In genomic region chr12:96421014-96421413, GRCh38 we compare ENCODE assay signal across 9 cellular contexts. TPM values are rescaled to one million over a fixed set of nuclear protein-coding genes. Genes with fewer than 3 reads are reported as not detected.
DNase-seq lines count a peak whose midpoint lies in the region; ATAC-seq and TF ChIP-seq lines count a peak whose summit lies in the region.
"Had no signal": no experiment of that assay in that cellular context is flagged by ENCODE, and none has a peak within 500 bp of the region (broad histone marks: within the 10 kb centered on the region; RNA-seq: fewer than 3 reads in every experiment).

No MANE protein-coding gene starts in this region.

- no peaks in the 10 kb centered on the region for H3K9me3 Mint-ChIP-seq in activated T-helper 2 cell treated with anti-CD3 and anti-CD28 coated beads, Interferon-gamma antibody, Interleukin-2, Interleukin-4, amounts not matched to agents 10 μg/mL and 5 μg/mL and 100 μg/mL, durations not matched to agents 14 hours and 24 hours and 36 hours
- H3K9me3 Mint-ChIP-seq in memory B cell: no peaks in the 10 kb centered on the region

- intact Hi-C loops in left ventricle myocardium inferior (cut with micrococcal nuclease): no loop called here
- intact Hi-C loops in Right ventricle myocardium superior (cut with DNase I): no loop called here
- intact Hi-C loops in activated T-helper 2 cell treated with anti-CD3 and anti-CD28 coated beads, Interferon-gamma antibody, Interleukin-2, Interleukin-4, amounts not matched to agents 10 μg/mL and 5 μg/mL and 100 μg/mL, durations not matched to agents 14 hours and 24 hours and 36 hours (cut with micrococcal nuclease): no loop called here
- intact Hi-C loops in uterus (cut with DNase I; ENCODE audit: low total_unique reads): loop anchor here (10.0 kb wide), 1 partner anchor 1854 kb away; no protein-coding TSS in a partner anchor
- intact Hi-C loops in ascending aorta (cut with DNase I): no loop called here

- no peak for TF ChIP-seq POLR2A in uterus (IDR thresholded peaks at IDR 0.05)

- peaks cover 49% of the 10 kb centered on the region for H3K4me1 Mint-ChIP-seq in activated T-helper 2 cell treated with anti-CD3 and anti-CD28 coated beads, Interferon-gamma antibody, Interleukin-2, Interleukin-4, amounts not matched to agents 10 μg/mL and 5 μg/mL and 100 μg/mL, durations not matched to agents 14 hours and 24 hours and 36 hours (ENCODE audit: low read depth)
- peaks cover 10% of the 10 kb centered on the region for H3K4me1 Mint-ChIP-seq in memory B cell

- no peaks in the 10 kb centered on the region for H3K4me1 ChIP-seq in left ventricle myocardium inferior
- H3K4me1 ChIP-seq in uterus: no peaks in the 10 kb centered on the region
- H3K4me1 ChIP-seq in ascending aorta: no peaks in the 10 kb centered on the region

- H3K27ac Mint-ChIP-seq in activated T-helper 2 cell treated with anti-CD3 and anti-CD28 coated beads, Interferon-gamma antibody, Interleukin-2, Interleukin-4, amounts not matched to agents 10 μg/mL and 5 μg/mL and 100 μg/mL, durations not matched to agents 14 hours and 24 hours and 36 hours: peak overlapping the region; percentile 70
- H3K27ac Mint-ChIP-seq in memory B cell: peak overlapping the region; percentile 60

- no peaks in the 10 kb centered on the region for H3K27me3 Mint-ChIP-seq in activated T-helper 2 cell treated with anti-CD3 and anti-CD28 coated beads, Interferon-gamma antibody, Interleukin-2, Interleukin-4, amounts not matched to agents 10 μg/mL and 5 μg/mL and 100 μg/mL, durations not matched to agents 14 hours and 24 hours and 36 hours (ENCODE audit: low read depth)
- no peaks in the 10 kb centered on the region for H3K27me3 Mint-ChIP-seq in memory B cell

- ATAC-seq in Right ventricle myocardium superior (ENCODE audit: poor library complexity): no peak
- ATAC-seq in memory B cell (ENCODE audit: low read depth): no peak

- no peak for TF ChIP-seq CTCF in left ventricle myocardium inferior (IDR thresholded peaks at IDR 0.05; ENCODE audit: borderline replicate concordance)
- TF ChIP-seq CTCF in uterus (IDR thresholded peaks at IDR 0.05): no peak
- no peak for TF ChIP-seq CTCF in ascending aorta (IDR thresholded peaks at IDR 0.05)

- no peak for DNase-seq in left ventricle myocardium inferior
- DNase-seq in Right ventricle myocardium superior: no peak
- DNase-seq in activated T-helper 2 cell treated with anti-CD3 and anti-CD28 coated beads, Interferon-gamma antibody, Interleukin-2, Interleukin-4, amounts not matched to agents 10 μg/mL and 5 μg/mL and 100 μg/mL, durations not matched to agents 14 hours and 24 hours and 36 hours (ENCODE audit: low spot score): no peak
- DNase-seq in memory B cell (ENCODE audit: low spot score in 2 of 2): no peak
- no peak for DNase-seq in uterus
- no peak for DNase-seq in NCI-H1105 treated with DMSO at 0.1 percent for 48 hours (lab: John Stamatoyannopoulos, UW)
- no peak for DNase-seq in ascending aorta (ENCODE audit: low spot score in 2 of 2)
- no peak for DNase-seq in mucosa of gallbladder (ENCODE audit: low spot score)
- DNase-seq: T1000 had no signal

- peak overlapping the region; percentile 67 for H3K4me3 Mint-ChIP-seq in activated T-helper 2 cell treated with anti-CD3 and anti-CD28 coated beads, Interferon-gamma antibody, Interleukin-2, Interleukin-4, amounts not matched to agents 10 μg/mL and 5 μg/mL and 100 μg/mL, durations not matched to agents 14 hours and 24 hours and 36 hours (ENCODE audit: low read depth)
- H3K4me3 Mint-ChIP-seq in memory B cell: peak overlapping the region; percentile 80

- H3K27me3 ChIP-seq in left ventricle myocardium inferior (ENCODE audit: low read depth) (no peaks in the 10 kb centered on the region), uterus (no peaks in the 10 kb centered on the region), ascending aorta (no peaks in the 10 kb centered on the region)

- no peaks in the 10 kb centered on the region for H3K36me3 ChIP-seq in left ventricle myocardium inferior
- H3K36me3 ChIP-seq in uterus: no peaks in the 10 kb centered on the region
- no peaks in the 10 kb centered on the region for H3K36me3 ChIP-seq in ascending aorta

- H3K36me3 Mint-ChIP-seq in activated T-helper 2 cell treated with anti-CD3 and anti-CD28 coated beads, Interferon-gamma antibody, Interleukin-2, Interleukin-4, amounts not matched to agents 10 μg/mL and 5 μg/mL and 100 μg/mL, durations not matched to agents 14 hours and 24 hours and 36 hours (ENCODE audit: low read depth): peaks cover 2% of the 10 kb centered on the region
- H3K36me3 Mint-ChIP-seq in memory B cell: no peaks in the 10 kb centered on the region

- H3K27ac ChIP-seq in left ventricle myocardium inferior (replicated peaks) (peak overlapping the region; percentile 50), uterus (peak overlapping the region; percentile 73 to 83), ascending aorta (no peak overlapping the region)

- H3K9me3 ChIP-seq in left ventricle myocardium inferior (replicated peaks) (no peaks in the 10 kb centered on the region), uterus (no peaks in the 10 kb centered on the region), ascending aorta (no peaks in the 10 kb centered on the region)

- H3K4me3 ChIP-seq in left ventricle myocardium inferior (peak overlapping the region; percentile 45), uterus (no peak overlapping the region), ascending aorta (peak overlapping the region in 1 of 2 donors; percentile 13)

RNA-seq across cellular contexts. Expression of gene CDK17, which starts 20.8 kb away (rescaled TPM):
- total RNA-seq in left ventricle myocardium inferior: 15.9 TPM
- total RNA-seq in Right ventricle myocardium superior: 15.6 TPM
- 34.7 and 37.6 TPM in 2 replicates for total RNA-seq in activated T-helper 2 cell treated with anti-CD3 and anti-CD28 coated beads, Interferon-gamma antibody, Interleukin-2, Interleukin-4, amounts not matched to agents 10 μg/mL and 5 μg/mL and 100 μg/mL, durations not matched to agents 14 hours and 24 hours and 36 hours
- total RNA-seq in uterus: 100 to 1,000 TPM in 2 of 4 donors, 10 to 100 TPM in 2; 93.5 to 105 (median 102) TPM
- total RNA-seq in ascending aorta: 49.7 TPM
- 25.4 TPM for total RNA-seq in mucosa of gallbladder

Comparison
In these comparisons a context has a peak if more than half of its experiments do, and no peak if none do; other contexts are left out.
1. H3K27ac ChIP-seq: peak in left ventricle myocardium inferior (single experiment) and uterus (2 of 2); none in ascending aorta (0 of 2).